14 cellular contexts compared by ENCODE assay signal in genomic region chr12:50422855-50423254, GRCh38. TPM values are rescaled to one million over a fixed set of nuclear protein-coding genes. Genes with fewer than 3 reads are reported as not detected.
"Had no signal": no experiment of that assay in that cellular context is flagged by ENCODE, and none has a peak within 500 bp of the region (broad histone marks: within the 10 kb centered on the region; RNA-seq: fewer than 3 reads in every experiment).

No MANE protein-coding gene starts in this region.

RNA-seq across cellular contexts. Expression of gene FAM186A, which starts 26.4 kb away (rescaled TPM):
- total RNA-seq: activated B cell treated with CpG ODN at 0.5 μM for 24 hours; activated CD4-positive, alpha-beta memory T cell treated with anti-CD3 and anti-CD28 coated beads for 36 hours; activated CD4-positive, alpha-beta memory T cell treated with anti-CD3 and anti-CD28 coated beads, Interleukin-2, amount 10 ng/mL, durations not matched to agents 7 days and 5 days; activated CD4-positive, alpha-beta T cell treated with anti-CD3 and anti-CD28 coated beads for 36 hours; activated CD4-positive, alpha-beta T cell treated with anti-CD3 and anti-CD28 coated beads, Interleukin-2, amount 10 ng/mL, durations not matched to agents 24 days and 14 days; activated CD4-positive, alpha-beta T cell treated with anti-CD3 and anti-CD28 coated beads, Interleukin-2, amount 10 ng/mL, durations not matched to agents 7 days and 5 days; activated CD8-positive, alpha-beta memory T cell treated with anti-CD3 and anti-CD28 coated beads for 36 hours; activated CD8-positive, alpha-beta memory T cell treated with anti-CD3 and anti-CD28 coated beads, Interleukin-2, amount 10 ng/mL, durations not matched to agents 7 days and 5 days; activated CD8-positive, alpha-beta T cell treated with anti-CD3 and anti-CD28 coated beads for 36 hours; activated CD8-positive, alpha-beta T cell treated with anti-CD3 and anti-CD28 coated beads, Interleukin-2, amount 10 ng/mL, durations not matched to agents 7 days and 5 days; T-helper 1 cell treated with Interleukin-12 subunit alpha and Interleukin-12 subunit beta and Interleukin-4 antibody, amounts not matched to agents 30 ng/mL and 1 ng/mL, for 36 hours; T-helper 17 cell; T-helper 2 cell treated with Interferon-gamma antibody and Interleukin-4, amounts not matched to agents 100 ng/mL and 5 ng/mL, for 36 hours; WTC11 had no signal
